1 cellular context compared by ENCODE assay signal in the genomic region with DNA sequence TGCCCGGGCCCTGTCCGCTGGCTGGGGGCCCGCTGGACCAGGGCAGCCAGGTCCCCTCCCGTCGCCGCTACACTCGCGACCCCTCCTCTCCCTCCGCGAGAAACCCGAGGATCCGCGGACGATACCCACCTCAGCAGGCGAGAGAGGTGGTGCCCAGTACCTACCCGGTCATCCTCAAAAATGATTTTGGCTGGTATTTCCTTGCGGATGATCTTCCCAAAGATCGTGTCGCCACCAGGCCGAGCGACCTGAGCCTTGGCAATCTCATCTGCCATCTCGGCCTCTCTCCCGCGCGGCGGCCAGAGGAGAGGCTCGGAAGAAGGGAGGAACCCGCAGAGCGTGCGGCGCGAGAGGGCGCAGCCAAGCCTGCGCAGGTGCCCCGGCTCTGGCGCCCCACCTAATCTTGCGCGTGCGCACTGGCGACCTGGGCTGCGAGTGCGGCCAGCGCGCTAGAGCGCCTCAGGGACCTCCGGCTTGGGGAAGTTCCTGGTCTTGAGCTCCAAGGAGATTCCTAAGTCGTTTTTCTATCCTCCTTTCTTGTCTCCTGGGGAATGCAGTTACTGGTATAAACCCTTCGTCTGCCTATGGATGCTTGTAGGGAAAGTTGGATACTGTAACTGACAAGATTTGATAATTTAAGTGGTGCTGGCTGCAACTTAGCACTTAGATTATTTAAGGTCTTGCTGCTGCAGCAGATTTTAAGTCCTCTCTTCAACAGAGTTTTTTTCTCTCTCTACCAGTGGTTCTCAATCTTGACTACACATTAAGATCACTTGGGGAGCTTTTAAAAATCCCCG.
TF ChIP-seq lines count a peak whose summit lies in the region.

A gene (minus strand): TSS at position 326 of the 797 bp plus-strand sequence. CDS start 51 bp downstream, at position 275.

TF ChIP-seq in H1, 55 proteins besides CTCF, POLR2A, EP300 and RAD21 (continued from another document):
- TF ChIP-seq SP2 (IDR thresholded peaks at IDR 0.05; ENCODE audit: low read length): no peak
- peak; percentile 60; the same call in 1 of the 2 replicates for TF ChIP-seq POLR2AphosphoS5 (IDR thresholded peaks at IDR 0.05; ENCODE audit: low read depth, low read length)
